Comparison of ENCODE assay signal across 1 cellular context in genomic region chr12:49149-49548, GRCh38. TPM values are rescaled to one million over a fixed set of nuclear protein-coding genes. Genes with fewer than 3 reads are reported as not detected.
"Had no signal": no experiment of that assay in that cellular context is flagged by ENCODE, and none has a peak within 500 bp of the region (broad histone marks: within the 10 kb centered on the region; RNA-seq: fewer than 3 reads in every experiment).

No MANE protein-coding gene starts in this region.

RNA-seq across cellular contexts. Expression of gene IQSEC3, which starts 17.4 kb away (rescaled TPM):
- total RNA-seq: mammary epithelial cell had no signal
